1 cellular context compared by ENCODE assay signal in genomic region chr1:221583481-221583880, GRCh38.
TF ChIP-seq lines count a peak whose summit lies in the region.

No MANE protein-coding gene starts in this region.

TF ChIP-seq in SK-N-SH treated with all-trans-retinoic acid at 6 μM for 48 hours, 23 proteins besides CTCF, POLR2A, EP300 and RAD21 (continued from another document):
- TF ChIP-seq CREB5 (CRISPR knock-in tag; IDR thresholded peaks at IDR 0.05; ENCODE audit: low read depth) (no peak), TSHZ2 (CRISPR knock-in tag; IDR thresholded peaks at IDR 0.05) (no peak), ZNF565 (CRISPR knock-in tag; conservative IDR thresholded peaks at IDR 0.05; ENCODE audit: low read depth) (no peak), OSR1 (CRISPR knock-in tag; IDR thresholded peaks at IDR 0.05) (no peak)
TF ChIP-seq in SK-N-SH treated with all-trans-retinoic acid at 6 μM for 48 hours: peak in this region for 0.
